Comparison of ENCODE assay signal across 11 cellular contexts in genomic region chr5:148268556-148268955, GRCh38. TPM values are rescaled to one million over a fixed set of nuclear protein-coding genes. Genes with fewer than 3 reads are reported as not detected.
DNase-seq lines count a peak whose midpoint lies in the region; ATAC-seq and TF ChIP-seq lines count a peak whose summit lies in the region.
"Had no signal": no experiment of that assay in that cellular context is flagged by ENCODE, and none has a peak within 500 bp of the region (broad histone marks: within the 10 kb centered on the region; RNA-seq: fewer than 3 reads in every experiment).

TSS of gene SPINK13 (plus strand) at chr5:148268794. CDS start at chr5:148270073, 1,279 bp downstream.

- whole genome bisulfite sequencing in body of pancreas, 2 donors, result 58 to 61% methylated on average over 3 to 4 of the region's 4 CpGs

- H3K36me3 ChIP-seq in body of pancreas (replicated peaks in 1 of 2; ENCODE audit: insufficient read depth in 1 of 2, low read depth in 2 of 2) (no peaks in the 10 kb centered on the region), kidney epithelial cell (ENCODE audit: control insufficient read depth, insufficient read depth, low read length) (no peaks in the 10 kb centered on the region)

- peak; percentile 52 for DNase-seq in AG10803 (ENCODE audit: low read depth)
- DNase-seq in HS-5 (ENCODE audit: low read depth), result peak; percentile 58
- peak; percentile 17 to 63 (median 39) for DNase-seq in body of pancreas
- peak; percentile 85 for DNase-seq in kidney epithelial cell (ENCODE audit: low read depth)
- DNase-seq in NCI-H510A treated with DMSO at 0.1 percent for 48 hours (lab: John Stamatoyannopoulos, UW), result no peak
- no peak for DNase-seq in NCI-H774 (lab: John Stamatoyannopoulos, UW)
- DNase-seq in HuH-7.5 (ENCODE audit: low spot score), result no peak
- no peak for DNase-seq in NCI-H69 (lab: John Stamatoyannopoulos, UW)
- DNase-seq: C1 segment of cervical spinal cord, NCI-H1048, occipital lobe had no signal

- no peak for TF ChIP-seq POLR2A in body of pancreas (IDR thresholded peaks at IDR 0.05)

- peak within 1 kb of the TSS in 1 of 4 donors; percentile 56 for H3K27ac ChIP-seq in body of pancreas

- TF ChIP-seq CTCF in AG10803 (conservative IDR thresholded peaks at IDR 0.05; ENCODE audit: low read length) (no peak), body of pancreas (IDR thresholded peaks at IDR 0.05) (no peak), kidney epithelial cell (IDR thresholded peaks at IDR 0.05; ENCODE audit: insufficient read depth, low read length, poor library complexity, severe bottlenecking) (no peak)

- H3K4me3 ChIP-seq in AG10803 (ENCODE audit: low read length) (no peak within 1 kb of the TSS), body of pancreas (no peak within 1 kb of the TSS), kidney epithelial cell (ENCODE audit: low read depth, low read length) (no peak within 1 kb of the TSS)

- H3K27me3 ChIP-seq in body of pancreas (no peaks in the 10 kb centered on the region), kidney epithelial cell (ENCODE audit: control insufficient read depth, insufficient read depth, low read length) (no peaks in the 10 kb centered on the region)

- intact Hi-C loops in body of pancreas (cut with DNase I), result no loop called here

- peak; percentile 88 for ATAC-seq in body of pancreas

- no peaks in the 10 kb centered on the region for H3K9me3 ChIP-seq in body of pancreas

- H3K4me1 ChIP-seq in body of pancreas, result peaks cover 3% of the 10 kb centered on the region

RNA-seq across cellular contexts. Expression of gene SPINK13, which starts in this region (rescaled TPM):
- total RNA-seq in body of pancreas (1 to 10 TPM; 2.6 to 5.7 TPM), kidney epithelial cell (not detected in 2 replicates)
- total RNA-seq: occipital lobe had no signal

Comparison
In these comparisons a context has a peak if more than half of its experiments do, and no peak if none do; other contexts are left out.
1. Peak in DNase-seq in kidney epithelial cell; RNA of the gene not detected or under 1 TPM.
2. DNase-seq: peak in AG10803 (single experiment), HS-5 (single experiment) and body of pancreas (4 of 4); none in NCI-H510A treated with DMSO at 0.1 percent for 48 hours (single experiment), NCI-H774 (single experiment), HuH-7.5 (single experiment) and NCI-H69 (single experiment).